18 cellular contexts compared by ENCODE assay signal in the genomic region with DNA sequence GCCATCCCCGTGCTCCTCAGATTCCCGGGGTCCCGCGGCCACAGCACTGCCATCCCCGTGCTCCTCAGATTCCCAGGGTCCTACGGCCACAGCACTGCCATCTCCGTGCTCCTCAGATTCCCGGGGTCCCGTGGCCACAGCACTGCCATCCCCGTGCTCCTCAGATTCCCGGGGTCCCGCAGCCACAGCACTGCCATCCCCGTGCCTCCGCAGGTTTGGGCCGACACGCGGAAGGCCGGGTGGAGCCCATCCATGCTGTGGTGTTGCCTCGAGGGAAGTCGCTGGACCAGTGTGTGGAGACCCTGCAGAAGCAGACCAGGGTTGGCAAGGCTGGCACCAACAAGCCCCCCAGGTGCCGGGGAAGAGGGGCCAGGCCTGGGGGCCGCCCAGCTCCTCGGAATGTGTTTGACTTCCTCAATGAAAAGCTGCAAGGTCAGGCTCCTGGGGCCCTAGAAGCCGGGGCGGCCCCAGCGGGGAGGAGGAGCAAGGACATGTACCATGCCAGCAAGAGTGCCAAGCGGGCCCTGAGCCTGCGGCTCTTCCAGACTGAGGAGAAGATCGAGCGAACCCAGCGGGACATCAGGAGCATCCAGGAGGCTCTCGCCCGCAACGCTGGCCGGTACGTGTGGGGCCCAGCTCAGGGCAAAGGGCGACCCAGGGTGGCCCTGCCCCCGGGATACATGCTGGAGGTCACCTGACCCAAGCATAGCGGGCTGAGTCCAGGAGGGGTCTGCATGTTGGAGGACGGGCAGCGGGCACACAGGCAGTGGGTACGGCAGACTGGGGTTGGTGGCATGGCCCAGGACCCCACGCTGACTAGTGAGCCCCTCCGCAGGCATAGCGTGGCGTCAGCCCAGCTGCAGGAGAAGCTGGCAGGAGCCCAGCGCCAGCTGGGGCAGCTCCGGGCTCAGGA. TPM values are rescaled to one million over a fixed set of nuclear protein-coding genes. Genes with fewer than 3 reads are reported as not detected.
DNase-seq lines count a peak whose midpoint lies in the region; TF ChIP-seq lines count a peak whose summit lies in the region.
"Had no signal": no experiment of that assay in that cellular context is flagged by ENCODE, and none has a peak within 500 bp of the region (broad histone marks: within the 10 kb centered on the region; RNA-seq: fewer than 3 reads in every experiment).

No MANE protein-coding gene starts in this region.

- no peak for TF ChIP-seq CTCF in MCF 10A (IDR thresholded peaks at IDR 0.05; ENCODE audit: unreplicated experiment)
- TF ChIP-seq CTCF in breast epithelium (IDR thresholded peaks at IDR 0.05) = no peak
- TF ChIP-seq CTCF in OCI-LY7 (conservative IDR thresholded peaks at IDR 0.05; ENCODE audit: low read length) = no peak
- no peak for TF ChIP-seq CTCF in GM13977 (IDR thresholded peaks at IDR 0.05; ENCODE audit: extremely low read depth, insufficient read depth, missing control alignments)

- TF ChIP-seq POLR2A in breast epithelium (IDR thresholded peaks at IDR 0.05) = no peak

- intact Hi-C loops in MCF 10A (cut with micrococcal nuclease) = no loop called here
- intact Hi-C loops in breast epithelium (cut with DNase I; ENCODE audit: low total_unique reads) = no loop called here
- intact Hi-C loops in OCI-LY7 (cut with micrococcal nuclease; ENCODE audit: unreplicated experiment) = no loop called here

- no peak overlapping the region for H3K27ac Mint-ChIP-seq in MCF 10A (ENCODE audit: low read depth, unreplicated experiment)
- peak overlapping the region in 2 of 6 donors; percentile 70 to 92 for H3K27ac Mint-ChIP-seq in immature natural killer cell
- H3K27ac Mint-ChIP-seq: WTC11 had no signal

- H3K9me3 Mint-ChIP-seq in MCF 10A (ENCODE audit: unreplicated experiment) = no peaks in the 10 kb centered on the region
- no peaks in the 10 kb centered on the region for H3K9me3 Mint-ChIP-seq in immature natural killer cell
- H3K9me3 Mint-ChIP-seq: activated T-cell treated with anti-CD3 and anti-CD28 coated beads, Interleukin-2, amount 50 U/mL, for 4 hours; brain; WTC11 had no signal

- no peak overlapping the region for H3K27ac ChIP-seq in breast epithelium
- H3K27ac ChIP-seq in OCI-LY7 (ENCODE audit: low read depth, low read length, poor library complexity, severe bottlenecking) = peak overlapping the region; percentile 89
- H3K27ac ChIP-seq in thymus (ENCODE audit: low read depth) = peak overlapping the region; percentile 46
- H3K27ac ChIP-seq: gastroesophageal sphincter, uterus had no signal

- H3K4me2 ChIP-seq in OCI-LY7 (ENCODE audit: low read length) = no peak overlapping the region

- in situ Hi-C loops in GM13977 (cut with MboI; ENCODE audit: low pct_unique_long_range_greater_than_20kb, low sequenced_read_pairs, unreplicated experiment) = no loop called here

- CTCF ChIA-PET in MCF 10A (lab: Yijun Ruan, JAX) (no interaction called here), OCI-LY7 (lab: Charles Lee; ENCODE audit: unreplicated experiment) (no interaction called here)

- H3K4me3 Mint-ChIP-seq in MCF 10A (ENCODE audit: unreplicated experiment) (no peak overlapping the region), immature natural killer cell (peak overlapping the region in 3 of 5 donors; percentile 12 to 90 (median 45))
- H3K4me3 Mint-ChIP-seq: WTC11 had no signal

- peaks cover 9% of the 10 kb centered on the region for H3K79me2 ChIP-seq in OCI-LY7 (ENCODE audit: insufficient read depth, low read depth, low read length)

- BruUV-seq in MCF 10A (replicated peaks; lab: Mats Ljungman, UMichigan) (TSS peak; percentile 52), OCI-LY7 (replicated peaks; lab: Mats Ljungman, UMichigan) (TSS peak; percentile 65)

- H2AFZ ChIP-seq in OCI-LY7 (ENCODE audit: low read length) = no peak overlapping the region

- H3K27me3 Mint-ChIP-seq in MCF 10A (ENCODE audit: insufficient read depth, unreplicated experiment) = no peaks in the 10 kb centered on the region
- H3K27me3 Mint-ChIP-seq in immature natural killer cell (ENCODE audit: low read depth in 3 of 3) = peaks cover 2 to 9% (median 6%) of the 10 kb centered on the region in 3 donors
- H3K27me3 Mint-ChIP-seq: brain had no signal

- H3K36me3 Mint-ChIP-seq in MCF 10A (ENCODE audit: insufficient read depth, unreplicated experiment) = peaks cover 25% of the 10 kb centered on the region
- H3K36me3 Mint-ChIP-seq in immature natural killer cell = peaks cover 0 to 12% (median 6%) of the 10 kb centered on the region in 3 donors

- no peaks in the 10 kb centered on the region for H4K20me1 ChIP-seq in OCI-LY7 (ENCODE audit: insufficient read depth, low read length)

- POLR2A ChIA-PET in MCF 10A (lab: Yijun Ruan, JAX) (no interaction called here), OCI-LY7 (lab: Charles Lee) (interaction anchor here (0.5 to 1.3 kb wide), 2 partner anchors 9 to 77 kb away, joined by 3 read pairs; a partner anchor contains a TSS)

- H3K9me3 ChIP-seq in breast epithelium (no peaks in the 10 kb centered on the region), OCI-LY7 (ENCODE audit: low read length) (no peaks in the 10 kb centered on the region), thymus (ENCODE audit: control insufficient read depth) (no peaks in the 10 kb centered on the region)
- H3K9me3 ChIP-seq: gastroesophageal sphincter, uterus had no signal

- H3K4me1 Mint-ChIP-seq in MCF 10A (ENCODE audit: insufficient read depth, unreplicated experiment) (no peaks in the 10 kb centered on the region), immature natural killer cell (peaks cover 14 to 24% of the 10 kb centered on the region in 2 donors)
- H3K4me1 Mint-ChIP-seq: WTC11 had no signal

- H3K27me3 ChIP-seq in breast epithelium = no peaks in the 10 kb centered on the region
- H3K27me3 ChIP-seq in thymus (ENCODE audit: control insufficient read depth, insufficient read depth) = no peaks in the 10 kb centered on the region
- H3K27me3 ChIP-seq: gastroesophageal sphincter, uterus had no signal

- WGBS in thymus = 83% methylated on average over 48 of the region's 48 CpGs

- H3K36me3 ChIP-seq in breast epithelium (no peaks in the 10 kb centered on the region), OCI-LY7 (ENCODE audit: insufficient read depth, low read length) (peaks cover 52% of the 10 kb centered on the region; the same call in 1 of the 2 replicates), thymus (ENCODE audit: control insufficient read depth, insufficient read depth) (peaks cover 39% of the 10 kb centered on the region)
- H3K36me3 ChIP-seq: uterus had no signal

- no peaks in the 10 kb centered on the region for H3K9me2 ChIP-seq in OCI-LY7 (ENCODE audit: insufficient read depth, low read length)

- DNase-seq in MCF 10A (ENCODE audit: unreplicated experiment) (no peak), breast epithelium (ENCODE audit: low spot score in 2 of 2) (no peak), OCI-LY7 (ENCODE audit: low spot score) (no peak), immature natural killer cell (no peak), ureter (ENCODE audit: low spot score) (no peak), GM13977 (ENCODE audit: low spot score) (no peak), SHP77 (lab: John Stamatoyannopoulos, UW) (no peak)
- DNase-seq: activated T-cell treated with anti-CD3 and anti-CD28 coated beads, Interleukin-2, amount 50 U/mL, for 4 hours; AML-193; EL; kidney glomerular epithelial cell; NCI-H187 treated with DMSO at 0.1 percent for 48 hours; NCI-H82 had no signal

- no peak overlapping the region for H3K4me3 ChIP-seq in breast epithelium
- no peak overlapping the region for H3K4me3 ChIP-seq in OCI-LY7 (ENCODE audit: low read depth, low read length, poor library complexity, severe bottlenecking)
- H3K4me3 ChIP-seq in thymus (ENCODE audit: low read length) = no peak overlapping the region
- H3K4me3 ChIP-seq: gastroesophageal sphincter, uterus had no signal

- peaks cover 13 to 14% of the 10 kb centered on the region in 2 donors for H3K4me1 ChIP-seq in breast epithelium
- peaks cover 68% of the 10 kb centered on the region for H3K4me1 ChIP-seq in OCI-LY7 (ENCODE audit: insufficient read depth, low read length, poor library complexity, severe bottlenecking)
- H3K4me1 ChIP-seq in thymus (ENCODE audit: control insufficient read depth, insufficient read depth, low read length) = peaks cover 66% of the 10 kb centered on the region

RNA-seq across cellular contexts. Expression of a gene that starts 1.3 kb away (rescaled TPM):
- total RNA-seq in MCF 10A (2022) = 10.1 and 16.0 TPM in 2 replicates
- total RNA-seq in breast epithelium = 10 to 100 TPM in 2 of 3 donors, 1 to 10 TPM in 1; 7.0 to 16.7 (median 12.0) TPM
- total RNA-seq in OCI-LY7 (2014; rRNA removed; shearing (Covaris generic)) = 66.3 and 76.4 TPM in 2 replicates
- total RNA-seq in OCI-LY7 (2022) = 67.9 and 75.6 TPM in 2 replicates
- polyA plus RNA-seq in immature natural killer cell = 100 to 1,000 TPM; 177 to 227 (median 180) TPM
- polyA plus RNA-seq in thymus = 181 TPM
- 7.3 TPM for total RNA-seq in ureter

RNA-seq across cellular contexts. Expression of a gene that starts 4.4 kb away (rescaled TPM):
- total RNA-seq in MCF 10A (2022) = 85.0 and 105 TPM in 2 replicates
- 10 to 100 TPM; 22.9 to 58.9 (median 36.9) TPM for total RNA-seq in breast epithelium
- total RNA-seq in OCI-LY7 (2014; rRNA removed; shearing (Covaris generic)) = 69.8 and 77.9 TPM in 2 replicates
- total RNA-seq in OCI-LY7 (2022) = 110 and 113 TPM in 2 replicates
- 1 to 10 TPM; 1.5 to 3.6 (median 3.2) TPM for polyA plus RNA-seq in immature natural killer cell
- 66.1 TPM for polyA plus RNA-seq in thymus
- 93.6 TPM for total RNA-seq in ureter

RNA-seq across cellular contexts. Expression of a gene that starts 27.4 kb away (rescaled TPM):
- 19.5 and 22.2 TPM in 2 replicates for total RNA-seq in MCF 10A (2022)
- total RNA-seq in breast epithelium = 10 to 100 TPM; 17.6 to 26.9 (median 24.9) TPM
- total RNA-seq in OCI-LY7 (2014; rRNA removed; shearing (Covaris generic)) = 43.1 and 43.9 TPM in 2 replicates
- 50.8 and 55.4 TPM in 2 replicates for total RNA-seq in OCI-LY7 (2022)
- 10 to 100 TPM; 26.6 to 64.1 (median 33.9) TPM for polyA plus RNA-seq in immature natural killer cell
- polyA plus RNA-seq in thymus = 66.6 TPM
- total RNA-seq in ureter = 29.4 TPM

RNA-seq across cellular contexts. Expression of a gene that starts 27.4 kb away (rescaled TPM):
- 60.1 and 65.4 TPM in 2 replicates for total RNA-seq in MCF 10A (2022)
- total RNA-seq in breast epithelium = 10 to 100 TPM; 30.7 to 41.0 (median 32.3) TPM
- 47.9 and 53.3 TPM in 2 replicates for total RNA-seq in OCI-LY7 (2014; rRNA removed; shearing (Covaris generic))
- 82.1 and 85.6 TPM in 2 replicates for total RNA-seq in OCI-LY7 (2022)
- polyA plus RNA-seq in immature natural killer cell = 10 to 100 TPM; 43.0 to 72.7 (median 54.3) TPM
- polyA plus RNA-seq in thymus = 94.0 TPM
- 69.8 TPM for total RNA-seq in ureter

RNA-seq across cellular contexts. Expression of a gene that starts 38.8 kb away (rescaled TPM):
- total RNA-seq in MCF 10A (2022) (12.3 and 24.4 TPM in 2 replicates), breast epithelium (10 to 100 TPM in 1 of 3 donors, 1 to 10 TPM in 2; 2.8 to 40.0 (median 7.4) TPM), OCI-LY7 (2022) (1.0 TPM in 1 of 2 replicates, not detected in the other), ureter (19.8 TPM)
- 1.4 and 6.6 TPM in 2 replicates for total RNA-seq in OCI-LY7 (2014; rRNA removed; shearing (Covaris generic))
- polyA plus RNA-seq in immature natural killer cell (not detected), thymus (34.7 TPM)
- total RNA-seq: WTC11 had no signal

Comparison
In these comparisons a context has a peak if more than half of its experiments do, and no peak if none do; other contexts are left out.
1. H3K27ac ChIP-seq: peak in OCI-LY7 (single experiment) and thymus (single experiment); none in breast epithelium (0 of 2).